In genomic region chr16:4976611-4977145, GRCh38 we compare ENCODE assay signal across 24 cellular contexts. TPM values are rescaled to one million over a fixed set of nuclear protein-coding genes. Genes with fewer than 3 reads are reported as not detected.
DNase-seq lines count a peak whose midpoint lies in the region; ATAC-seq and TF ChIP-seq lines count a peak whose summit lies in the region.
"Had no signal": no experiment of that assay in that cellular context is flagged by ENCODE, and none has a peak within 500 bp of the region (broad histone marks: within the 10 kb centered on the region; RNA-seq: fewer than 3 reads in every experiment).

No MANE protein-coding gene starts in this region.

- peaks cover 4% of the 10 kb centered on the region for H3K9me3 Mint-ChIP-seq in glutamatergic neuron (ENCODE audit: unreplicated experiment)
- no peaks in the 10 kb centered on the region for H3K9me3 Mint-ChIP-seq in activated CD4-positive, alpha-beta T cell treated with anti-CD3 and anti-CD28 coated beads for 36 hours (ENCODE audit: low read depth)

- H4K20me1 ChIP-seq in OCI-LY7 (ENCODE audit: insufficient read depth, low read length): no peaks in the 10 kb centered on the region

- intact Hi-C loops in OCI-LY7 (cut with micrococcal nuclease; ENCODE audit: unreplicated experiment): no loop called here
- intact Hi-C loops in left colon (cut with DNase I, micrococcal nuclease): no loop called here
- intact Hi-C loops in stomach (cut with DNase I; ENCODE audit: low total_unique reads): no loop called here
- intact Hi-C loops in activated CD4-positive, alpha-beta T cell treated with anti-CD3 and anti-CD28 coated beads for 36 hours (cut with DNase I, micrococcal nuclease): no loop called here

- H3K4me3 Mint-ChIP-seq in glutamatergic neuron (ENCODE audit: unreplicated experiment): no peak overlapping the region
- H3K4me3 Mint-ChIP-seq in activated CD4-positive, alpha-beta T cell treated with anti-CD3 and anti-CD28 coated beads for 36 hours: no peak overlapping the region
- H3K4me3 Mint-ChIP-seq: CD4-positive, alpha-beta memory T cell; GM23338; naive thymus-derived CD4-positive, alpha-beta T cell had no signal

- DNase-seq in NCI-H146 treated with DMSO at 0.1 percent for 48 hours (lab: John Stamatoyannopoulos, UW; ENCODE audit: unreplicated experiment) (peak; percentile 60), OCI-LY7 (ENCODE audit: low spot score) (no peak), left colon (peak; percentile 41 to 52), stomach (peak; percentile 88), T-helper 9 cell (no peak), glutamatergic neuron (no peak), NCI-H2081 treated with DMSO at 0.1 percent for 48 hours (lab: John Stamatoyannopoulos, UW) (no peak)
- DNase-seq in activated CD4-positive, alpha-beta T cell treated with anti-CD3 and anti-CD28 coated beads for 36 hours: no peak
- DNase-seq: activated CD4-positive, alpha-beta T cell treated with anti-CD3 and anti-CD28 coated beads, Interleukin-2, amount 50 U/mL, for 4 hours; activated gamma-delta T cell treated with Interleukin-2 at 50 U/mL for 16 hours; CD4-positive, alpha-beta memory T cell; foreskin keratinocyte; hypothalamus; mammary epithelial cell; naive thymus-derived CD4-positive, alpha-beta T cell; NCI-H524 treated with DMSO at 0.1 percent for 48 hours; PC-9; stimulated activated CD4-positive, alpha-beta T cell treated with anti-CD3 and anti-CD28 coated beads, Interleukin-2, amount 100 ng/mL, for 24 hours; stimulated activated naive CD4-positive, alpha-beta T cell; T-helper 2 cell had no signal

- peaks cover 4% of the 10 kb centered on the region for H3K36me3 Mint-ChIP-seq in glutamatergic neuron (ENCODE audit: unreplicated experiment)
- H3K36me3 Mint-ChIP-seq in activated CD4-positive, alpha-beta T cell treated with anti-CD3 and anti-CD28 coated beads for 36 hours (ENCODE audit: low read depth): no peaks in the 10 kb centered on the region

- TF ChIP-seq POLR2A in stomach (IDR thresholded peaks at IDR 0.05): no peak

- H3K4me3 ChIP-seq in OCI-LY7 (ENCODE audit: low read depth, low read length, poor library complexity, severe bottlenecking) (no peak overlapping the region), stomach (no peak overlapping the region)
- H3K4me3 ChIP-seq: GM23338, K562, PC-9, tibial nerve had no signal

- no peaks in the 10 kb centered on the region for H3K27me3 Mint-ChIP-seq in glutamatergic neuron (ENCODE audit: unreplicated experiment)
- peaks cover 11% of the 10 kb centered on the region for H3K27me3 Mint-ChIP-seq in activated CD4-positive, alpha-beta T cell treated with anti-CD3 and anti-CD28 coated beads for 36 hours

- CTCF ChIA-PET in OCI-LY7 (lab: Charles Lee; ENCODE audit: unreplicated experiment): no interaction called here
- CTCF ChIA-PET in activated CD4-positive, alpha-beta T cell treated with anti-CD3 and anti-CD28 coated beads for 36 hours (lab: Charles Lee): interaction anchor here (0.6 kb wide), 1 partner anchor 18 kb away, joined by 3 read pairs; the partner anchor contains the start of gene SEC14L5

- POLR2A ChIA-PET in OCI-LY7 (lab: Charles Lee): interaction anchor here (0.6 to 1.0 kb wide), 2 partner anchors 11 to 698 kb away, joined by 4 read pairs; no protein-coding TSS in a partner anchor
- POLR2A ChIA-PET in activated CD4-positive, alpha-beta T cell treated with anti-CD3 and anti-CD28 coated beads for 36 hours (lab: Charles Lee): interaction anchor here (0.6 kb wide), 1 partner anchor 111 kb away, joined by 3 read pairs; no protein-coding TSS in a partner anchor

- H2AFZ ChIP-seq in OCI-LY7 (ENCODE audit: low read length): no peak overlapping the region
- H2AFZ ChIP-seq: GM23338, parathyroid adenoma, PC-9 had no signal

- WGBS in stomach, 5 donors: 23 to 56% (median 40%) methylated on average over 5 of the region's 5 CpGs

- peak overlapping the region; percentile 80 for H3K27ac ChIP-seq in OCI-LY7 (ENCODE audit: low read depth, low read length, poor library complexity, severe bottlenecking)
- peak overlapping the region; percentile 53 to 78 (median 64) for H3K27ac ChIP-seq in stomach
- H3K27ac ChIP-seq: foreskin keratinocyte, parathyroid adenoma, PC-9 had no signal

- peak; percentile 92 for ATAC-seq in left colon
- ATAC-seq in activated CD4-positive, alpha-beta T cell treated with anti-CD3 and anti-CD28 coated beads for 36 hours: no peak
- ATAC-seq: foreskin keratinocyte, GM23338, K562 had no signal

- no peaks in the 10 kb centered on the region for H3K9me2 ChIP-seq in OCI-LY7 (ENCODE audit: insufficient read depth, low read length)

- no peaks in the 10 kb centered on the region for H3K79me2 ChIP-seq in OCI-LY7 (ENCODE audit: insufficient read depth, low read depth, low read length)
- H3K79me2 ChIP-seq: parathyroid adenoma had no signal

- H3K9me3 ChIP-seq in OCI-LY7 (ENCODE audit: low read length) (peaks cover 8% of the 10 kb centered on the region), stomach (no peaks in the 10 kb centered on the region)

- H3K4me1 ChIP-seq in OCI-LY7 (ENCODE audit: insufficient read depth, low read length, poor library complexity, severe bottlenecking) (peaks cover 30% of the 10 kb centered on the region), stomach (peaks cover 0 to 6% (median 3%) of the 10 kb centered on the region in 4 donors)
- H3K4me1 ChIP-seq: foreskin keratinocyte, parathyroid adenoma, tibial nerve had no signal

- no peak for TF ChIP-seq EP300 in stomach (IDR thresholded peaks at IDR 0.05)

- no peaks in the 10 kb centered on the region for H3K27me3 ChIP-seq in stomach
- H3K27me3 ChIP-seq: tibial nerve had no signal

- H3K36me3 ChIP-seq in OCI-LY7 (ENCODE audit: insufficient read depth, low read length) (no peaks in the 10 kb centered on the region; the same call in 1 of the 2 replicates), stomach (no peaks in the 10 kb centered on the region)
- H3K36me3 ChIP-seq: tibial nerve had no signal

- no TSS peak for BruUV-seq in OCI-LY7 (replicated peaks; lab: Mats Ljungman, UMichigan)

- peaks cover 14% of the 10 kb centered on the region for H3K4me1 Mint-ChIP-seq in glutamatergic neuron (ENCODE audit: low read depth, unreplicated experiment)
- H3K4me1 Mint-ChIP-seq in activated CD4-positive, alpha-beta T cell treated with anti-CD3 and anti-CD28 coated beads for 36 hours: peaks cover 2% of the 10 kb centered on the region
- H3K4me1 Mint-ChIP-seq: CD4-positive, alpha-beta memory T cell had no signal

- peak overlapping the region; percentile 25 for H3K4me2 ChIP-seq in OCI-LY7 (ENCODE audit: low read length)
- H3K4me2 ChIP-seq: GM23338, PC-9 had no signal

- H3K27ac Mint-ChIP-seq in glutamatergic neuron (ENCODE audit: unreplicated experiment): no peak overlapping the region
- H3K27ac Mint-ChIP-seq in activated CD4-positive, alpha-beta T cell treated with anti-CD3 and anti-CD28 coated beads for 36 hours: no peak overlapping the region
- H3K27ac Mint-ChIP-seq: CD4-positive, alpha-beta memory T cell; GM23338; naive thymus-derived CD4-positive, alpha-beta T cell had no signal

- TF ChIP-seq CTCF in OCI-LY7 (conservative IDR thresholded peaks at IDR 0.05; ENCODE audit: low read length) (no peak), stomach (IDR thresholded peaks at IDR 0.05) (no peak), glutamatergic neuron (IDR thresholded peaks at IDR 0.05; ENCODE audit: partially characterized antibody, unreplicated experiment) (no peak)

RNA-seq across cellular contexts. Expression of gene SEC14L5, which starts 18.5 kb away (rescaled TPM):
- total RNA-seq in OCI-LY7 (2014; rRNA removed; shearing (Covaris generic)): not detected in 2 replicates
- not detected in 2 replicates for total RNA-seq in OCI-LY7 (2022)
- 1 to 10 TPM; 1.4 to 1.8 TPM for total RNA-seq in left colon
- 10 to 100 TPM in 1 of 5 donors, under 1 TPM in 2, not detected in 2; 0.43 to 30.3 (median 0.55) TPM for total RNA-seq in stomach
- under 1 TPM; 0.15 to 0.33 (median 0.19) TPM for polyA plus RNA-seq in stomach
- 3.1 TPM for total RNA-seq in glutamatergic neuron (ENCODE audit: unreplicated experiment)
- total RNA-seq in activated CD4-positive, alpha-beta T cell treated with anti-CD3 and anti-CD28 coated beads for 36 hours: under 1 TPM; 0.09 to 0.28 TPM
- total RNA-seq: CD4-positive, alpha-beta memory T cell; foreskin keratinocyte; K562 had no signal
- polyA plus RNA-seq: CD4-positive, alpha-beta memory T cell; foreskin keratinocyte; naive thymus-derived CD4-positive, alpha-beta T cell had no signal

RNA-seq across cellular contexts. Expression of gene PPL, which starts 39.7 kb away (rescaled TPM):
- total RNA-seq in OCI-LY7 (2014; rRNA removed; shearing (Covaris generic)): not detected in 2 replicates
- total RNA-seq in OCI-LY7 (2022) (not detected in 2 replicates), left colon (10 to 100 TPM; 14.7 to 15.6 TPM), stomach (10 to 100 TPM; 11.4 to 98.8 (median 31.6) TPM), glutamatergic neuron (ENCODE audit: unreplicated experiment) (4.7 TPM)
- 10 to 100 TPM in 2 of 3 donors, 1 to 10 TPM in 1; 5.8 to 96.8 (median 10.7) TPM for polyA plus RNA-seq in stomach
- not detected for total RNA-seq in activated CD4-positive, alpha-beta T cell treated with anti-CD3 and anti-CD28 coated beads for 36 hours
- total RNA-seq: CD4-positive, alpha-beta memory T cell; naive thymus-derived CD4-positive, alpha-beta T cell had no signal

RNA-seq across cellular contexts. Expression of gene NAGPA, which starts 57.1 kb away (rescaled TPM):
- total RNA-seq in OCI-LY7 (2014; rRNA removed; shearing (Covaris generic)): 12.8 and 15.6 TPM in 2 replicates
- 12.2 and 14.6 TPM in 2 replicates for total RNA-seq in OCI-LY7 (2022)
- total RNA-seq in left colon: 10 to 100 TPM; 22.7 to 22.9 TPM
- 100 to 1,000 TPM in 2 of 5 donors, 10 to 100 TPM in 3; 19.6 to 139 (median 31.2) TPM for total RNA-seq in stomach
- polyA plus RNA-seq in stomach: 10 to 100 TPM; 10.0 to 19.4 (median 11.8) TPM
- 9.7 TPM for total RNA-seq in glutamatergic neuron (ENCODE audit: unreplicated experiment)
- total RNA-seq in activated CD4-positive, alpha-beta T cell treated with anti-CD3 and anti-CD28 coated beads for 36 hours: 10 to 100 TPM in 1 of 2 experiments, 1 to 10 TPM in 1; 8.9 to 10.2 TPM

Comparison
In these comparisons a context has a peak if more than half of its experiments do, and no peak if none do; other contexts are left out.
1. DNase-seq: peak in NCI-H146 treated with DMSO at 0.1 percent for 48 hours (single experiment), left colon (2 of 2) and stomach (single experiment); none in OCI-LY7 (single experiment), T-helper 9 cell (single experiment), glutamatergic neuron (single experiment), activated CD4-positive, alpha-beta T cell treated with anti-CD3 and anti-CD28 coated beads for 36 hours (single experiment) and NCI-H2081 treated with DMSO at 0.1 percent for 48 hours (single experiment).